ENCODE assay signal across 8 cellular contexts in genomic region chr11:62573592-62574362, GRCh38. TPM values are rescaled to one million over a fixed set of nuclear protein-coding genes. Genes with fewer than 3 reads are reported as not detected.
DNase-seq lines count a peak whose midpoint lies in the region; ATAC-seq and TF ChIP-seq lines count a peak whose summit lies in the region.

EEF1G (minus strand) TSS chr11:62573891; CDS start chr11:62573842, 49 bp downstream.

- no peak for TF ChIP-seq CTCF in CD8-positive, alpha-beta T cell (IDR thresholded peaks at IDR 0.05)

- H3K36me3 ChIP-seq in CD8-positive, alpha-beta T cell (ENCODE audit: insufficient read depth, low read length) = peaks cover 34% of the 10 kb centered on the region

- no peaks in the 10 kb centered on the region for H3K27me3 ChIP-seq in CD8-positive, alpha-beta T cell (ENCODE audit: insufficient read depth, low read length)

- H3K27me3 Mint-ChIP-seq in CD8-positive, alpha-beta T cell (ENCODE audit: low read depth) = no peaks in the 10 kb centered on the region

- peaks cover 85% of the 10 kb centered on the region for H3K36me3 Mint-ChIP-seq in CD8-positive, alpha-beta T cell

- no peaks in the 10 kb centered on the region for H3K9me3 Mint-ChIP-seq in CD8-positive, alpha-beta T cell

- peak within 1 kb of the TSS; percentile 90 for H3K27ac Mint-ChIP-seq in CD8-positive, alpha-beta T cell

- no peaks in the 10 kb centered on the region for H3K9me3 ChIP-seq in CD8-positive, alpha-beta T cell (ENCODE audit: low read length)

- peak within 1 kb of the TSS; percentile 97 for H3K4me3 Mint-ChIP-seq in CD8-positive, alpha-beta T cell

- H3K27ac ChIP-seq in CD8-positive, alpha-beta T cell (ENCODE audit: low read depth, low read length) = peak within 1 kb of the TSS; percentile 85

- peaks cover 55% of the 10 kb centered on the region for H3K4me1 Mint-ChIP-seq in CD8-positive, alpha-beta T cell (ENCODE audit: low read depth)

- DNase-seq in CD8-positive, alpha-beta T cell = peak; percentile 95 to 99 (median 97)
- peak; percentile 99 for DNase-seq in HS-27A (ENCODE audit: low read depth)
- DNase-seq in NK-92 (lab: John Stamatoyannopoulos, UW; ENCODE audit: unreplicated experiment) = peak; percentile 89
- peak; percentile 92 to 95 for DNase-seq in activated CD8-positive, alpha-beta memory T cell treated with anti-CD3 and anti-CD28 coated beads for 1 hour (ENCODE audit: extremely low read depth in 1 of 2, low read depth in 1 of 2)
- peak; percentile 96 for DNase-seq in effector CD4-positive, alpha-beta T cell
- DNase-seq in lung microvascular endothelial cell (ENCODE audit: low read depth in 2 of 2) = peak; percentile 100
- DNase-seq in stimulated activated CD4-positive, alpha-beta T cell treated with anti-CD3 and anti-CD28 coated beads, TNF-alpha, amount 100 ng/mL, for 48 hours (ENCODE audit: low read depth in 3 of 3) = peak; percentile 92 to 98 (median 96)

- peak within 1 kb of the TSS; percentile 97 for H3K4me3 ChIP-seq in CD8-positive, alpha-beta T cell (ENCODE audit: low read depth, low read length)

- peak; percentile 94 for ATAC-seq in CD8-positive, alpha-beta T cell
- ATAC-seq in GM19467 (IDR thresholded peaks at IDR 0.05; ENCODE audit: unreplicated experiment) = peak; percentile 80

- intact Hi-C loops in CD8-positive, alpha-beta T cell (cut with DNase I, micrococcal nuclease) = loop anchor here (1.0 to 5.0 kb wide), 11 partner anchors 17 to 308 kb away; partner anchors contain the start of genes TUT1 (in 2 of the 2), B3GAT3 (in 1 of the 2), C11orf98 (in 1 of the 2) and CSKMT (in 1 of the 2)

- peaks cover 28% of the 10 kb centered on the region for H3K4me1 ChIP-seq in CD8-positive, alpha-beta T cell (ENCODE audit: insufficient read depth, low read length)

- CTCF ChIA-PET in CD8-positive, alpha-beta T cell (lab: Charles Lee) = interaction anchor here (0.7 to 5.5 kb wide), 10 partner anchors 12 to 179 kb away, joined by 3 to 53 read pairs (median 4); partner anchors contain the start of gene TUT1

- POLR2A ChIA-PET in CD8-positive, alpha-beta T cell (lab: Charles Lee) = interaction anchor here (0.6 to 3.8 kb wide), 23 partner anchors 14 to 281 kb away, joined by 3 to 58 read pairs (median 4); partner anchors contain the start of genes B3GAT3, C11orf98, CSKMT and GNG3

RNA-seq across cellular contexts. Expression of gene EEF1G, which starts in this region (rescaled TPM):
- 1,000 to 10,000 TPM; 2,174 to 2,204 TPM for total RNA-seq in CD8-positive, alpha-beta T cell
- 1,150 and 1,533 TPM in 2 replicates for total RNA-seq in lung microvascular endothelial cell

Comparison
In these comparisons a context has a peak if more than half of its experiments do, and no peak if none do; other contexts are left out.
1. Peak in every context shown above with its lines: DNase-seq, ATAC-seq, H3K4me3 ChIP-seq and H3K27ac ChIP-seq.